In the genomic region with DNA sequence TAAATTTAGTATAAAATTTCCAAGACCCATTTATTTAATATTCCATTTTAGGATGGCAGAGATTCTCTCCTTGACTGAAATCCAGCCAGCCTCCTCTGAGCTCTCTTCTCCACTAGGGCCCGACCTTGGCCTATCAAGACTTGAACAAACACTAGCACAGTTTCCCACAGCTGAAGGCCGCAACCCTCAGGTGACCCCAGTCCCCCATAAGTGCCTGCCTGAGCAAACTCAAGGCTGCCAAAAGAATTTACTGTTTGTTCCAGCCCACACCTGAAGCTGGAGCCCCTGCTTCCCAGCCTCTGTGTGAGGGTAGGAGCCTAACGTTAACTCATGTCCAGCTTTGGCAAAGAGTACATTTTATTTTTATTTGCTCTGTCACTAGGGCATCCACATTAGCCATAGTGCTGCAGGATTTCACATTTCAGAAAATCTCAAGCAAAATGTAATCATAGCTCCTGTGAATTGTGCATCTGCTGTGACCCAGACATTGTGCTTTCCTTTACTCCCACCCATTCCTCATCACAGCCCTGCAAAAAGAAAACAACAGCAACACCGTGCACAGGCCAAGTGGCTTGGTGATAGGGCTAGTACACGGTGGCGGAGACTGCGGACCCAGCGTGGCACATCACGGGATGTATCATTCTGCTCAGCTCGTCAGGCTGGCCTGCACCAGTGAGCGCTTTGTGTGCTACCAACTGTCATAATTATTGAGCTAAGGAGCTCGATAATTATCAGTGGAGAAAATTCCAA, we compare ENCODE assay signal across 21 cellular contexts.
"Had no signal": no experiment of that assay in that cellular context is flagged by ENCODE, and none has a peak within 500 bp of the region (broad histone marks: within the 10 kb centered on the region; RNA-seq: fewer than 3 reads in every experiment).

No MANE protein-coding gene starts in this region.

- ATAC-seq: effector memory CD8-positive, alpha-beta T cell; gastroesophageal sphincter; left colon; naive thymus-derived CD4-positive, alpha-beta T cell had no signal

- H3K4me1 ChIP-seq: esophagus squamous epithelium, gastroesophageal sphincter, prostate gland, stomach, transverse colon had no signal

- H3K36me3 ChIP-seq: esophagus squamous epithelium, gastroesophageal sphincter, ovary, prostate gland, stomach, thoracic aorta, transverse colon had no signal

- H3K27me3 ChIP-seq: esophagus squamous epithelium, gastroesophageal sphincter, ovary, stomach, transverse colon had no signal

- H3K9me3 ChIP-seq: esophagus squamous epithelium, gastroesophageal sphincter, ovary, prostate gland, stomach, thoracic aorta, transverse colon had no signal

- DNase-seq: cerebellar nuclear complex; effector memory CD8-positive, alpha-beta T cell; esophagus squamous epithelium; foreskin fibroblast; glutamatergic neuron; left colon; mammary epithelial cell; naive thymus-derived CD4-positive, alpha-beta T cell; nucleus accumbens; ovary; small intestine; stimulated activated CD4-positive, alpha-beta T cell treated with anti-CD3 and anti-CD28 coated beads, Interleukin-12 subunit alpha, Interleukin-12 subunit beta, amount 100 ng/mL, for 4 hours; stimulated activated naive CD4-positive, alpha-beta T cell; stomach; substantia nigra; transverse colon had no signal

- H3K4me3 ChIP-seq: esophagus squamous epithelium, gastroesophageal sphincter, ovary, prostate gland, stomach, thoracic aorta, transverse colon had no signal

- FAIRE-seq: colon, small intestine, urothelium cell line had no signal

- H3K27ac ChIP-seq: esophagus squamous epithelium, gastroesophageal sphincter, ovary, prostate gland, stomach, thoracic aorta, transverse colon had no signal
